In the genomic region with DNA sequence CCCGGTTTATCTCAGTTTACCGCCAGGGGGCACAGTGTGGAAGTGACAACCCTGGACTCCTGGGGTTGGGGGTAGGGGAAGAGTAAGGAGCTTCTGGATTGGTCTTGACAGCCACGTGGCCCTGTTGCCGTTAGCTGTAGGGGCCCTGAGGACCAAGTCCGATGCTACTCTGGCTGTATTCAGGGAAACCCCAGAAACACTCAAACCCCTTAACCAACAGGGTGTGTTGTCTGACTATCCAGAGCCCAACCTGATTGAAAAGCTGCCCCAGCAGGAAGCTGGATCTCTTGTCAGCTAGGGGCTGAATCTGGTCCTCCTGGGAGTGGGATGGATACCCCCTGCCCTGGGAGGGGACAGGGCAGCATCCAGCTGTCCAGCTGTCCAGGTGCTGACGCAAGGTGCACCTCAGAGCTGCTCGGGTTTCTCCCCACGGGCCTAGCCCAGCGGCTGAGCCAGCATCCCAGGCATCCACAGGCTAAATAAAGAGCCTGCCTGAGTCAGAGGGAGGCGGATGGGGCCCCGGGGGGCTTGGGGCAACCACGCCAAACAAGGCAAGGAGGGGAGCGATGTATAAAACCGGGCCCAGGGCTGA, we compare ENCODE assay signal across 9 cellular contexts. TPM values are rescaled to one million over a fixed set of nuclear protein-coding genes. Genes with fewer than 3 reads are reported as not detected.
DNase-seq lines count a peak whose midpoint lies in the region; ATAC-seq and TF ChIP-seq lines count a peak whose summit lies in the region.
"Had no signal": no experiment of that assay in that cellular context is flagged by ENCODE, and none has a peak within 500 bp of the region (broad histone marks: within the 10 kb centered on the region; RNA-seq: fewer than 3 reads in every experiment).

No MANE protein-coding gene starts in this region.

- ATAC-seq in activated CD8-positive, alpha-beta T cell treated with anti-CD3 and anti-CD28 coated beads for 36 hours, result peak; percentile 31
- no peak for ATAC-seq in upper lobe of right lung

- POLR2A ChIA-PET in activated CD8-positive, alpha-beta T cell treated with anti-CD3 and anti-CD28 coated beads for 36 hours (lab: Charles Lee), result interaction anchor here (1.6 kb wide), 1 partner anchor 12 kb away, joined by 3 read pairs; no protein-coding TSS in a partner anchor

- no peaks in the 10 kb centered on the region for H3K79me2 ChIP-seq in neural progenitor cell (ENCODE audit: low read depth)

- peaks cover 0 to 8% of the 10 kb centered on the region in 2 donors for H3K27me3 ChIP-seq in esophagus (ENCODE audit: control insufficient read depth in 1 of 2, insufficient read depth in 2 of 2, low read length in 2 of 2)
- peaks cover 78% of the 10 kb centered on the region for H3K27me3 ChIP-seq in neural progenitor cell
- H3K27me3 ChIP-seq in upper lobe of right lung, result peaks cover 59% of the 10 kb centered on the region

- H4K20me1 ChIP-seq in neural progenitor cell (ENCODE audit: low read depth), result peaks cover 10% of the 10 kb centered on the region

- no peak overlapping the region for H3K9ac ChIP-seq in neural progenitor cell

- DNase-seq in Caki2 (ENCODE audit: low read depth), result peak; percentile 14
- DNase-seq in HCEC 1CT, result peak; percentile 50
- DNase-seq in NCI-H82 treated with DMSO at 0.1 percent for 48 hours (lab: John Stamatoyannopoulos, UW; ENCODE audit: unreplicated experiment), result peak; percentile 82
- peak; percentile 77 for DNase-seq in activated CD8-positive, alpha-beta T cell treated with anti-CD3 and anti-CD28 coated beads for 36 hours
- peak; percentile 86 for DNase-seq in neural progenitor cell (ENCODE audit: low spot score)
- DNase-seq in upper lobe of right lung, result no peak
- DNase-seq in NCI-H2081 treated with DMSO at 0.1 percent for 48 hours (lab: John Stamatoyannopoulos, UW), result no peak

- no peak overlapping the region for H3K4me3 Mint-ChIP-seq in activated CD8-positive, alpha-beta T cell treated with anti-CD3 and anti-CD28 coated beads for 36 hours
- H3K4me3 Mint-ChIP-seq in neural progenitor cell, result no peak overlapping the region

- H3K4me3 ChIP-seq in esophagus (ENCODE audit: low read depth in 1 of 2, low read length in 2 of 2) (no peak overlapping the region), neural progenitor cell (no peak overlapping the region), upper lobe of right lung (no peak overlapping the region)

- H3K9me3 Mint-ChIP-seq in activated CD8-positive, alpha-beta T cell treated with anti-CD3 and anti-CD28 coated beads for 36 hours, result no peaks in the 10 kb centered on the region
- H3K9me3 Mint-ChIP-seq in neural progenitor cell, result no peaks in the 10 kb centered on the region

- H2AFZ ChIP-seq in neural progenitor cell (replicated peaks), result no peak overlapping the region

- no peaks in the 10 kb centered on the region for H3K36me3 ChIP-seq in esophagus (ENCODE audit: control insufficient read depth in 2 of 2, insufficient read depth in 2 of 2, low read length in 1 of 2)
- no peaks in the 10 kb centered on the region for H3K36me3 ChIP-seq in neural progenitor cell
- no peaks in the 10 kb centered on the region for H3K36me3 ChIP-seq in upper lobe of right lung

- 22 to 23% methylated on average over 14 of the region's 14 CpGs for WGBS in esophagus, 2 donors

- H3K4me1 ChIP-seq in esophagus (ENCODE audit: control insufficient read depth in 2 of 2, insufficient read depth in 2 of 2, low read length in 1 of 2), result peaks cover 0 to 13% of the 10 kb centered on the region in 2 donors
- H3K4me1 ChIP-seq in neural progenitor cell, result peaks cover 19% of the 10 kb centered on the region
- peaks cover 21% of the 10 kb centered on the region for H3K4me1 ChIP-seq in upper lobe of right lung

- peaks cover 15% of the 10 kb centered on the region for H3F3A ChIP-seq in neural progenitor cell (ENCODE audit: low read depth)

- peak; percentile 69 for TF ChIP-seq CTCF in activated CD8-positive, alpha-beta T cell treated with anti-CD3 and anti-CD28 coated beads for 36 hours (IDR thresholded peaks at IDR 0.05)
- TF ChIP-seq CTCF in neural progenitor cell (IDR thresholded peaks at IDR 0.05) (peak; percentile 74), upper lobe of right lung (IDR thresholded peaks at IDR 0.05) (peak; percentile 58)

- H3K4me2 ChIP-seq in neural progenitor cell, result no peak overlapping the region

- H3K27ac ChIP-seq in esophagus (ENCODE audit: low read depth in 2 of 2, low read length in 1 of 2) (peak overlapping the region; percentile 21 to 34), neural progenitor cell (no peak overlapping the region), upper lobe of right lung (no peak overlapping the region)

- H3K27me3 Mint-ChIP-seq in activated CD8-positive, alpha-beta T cell treated with anti-CD3 and anti-CD28 coated beads for 36 hours, result peaks cover 54% of the 10 kb centered on the region
- H3K27me3 Mint-ChIP-seq in neural progenitor cell (ENCODE audit: insufficient read depth, low read depth), result peaks cover 31% of the 10 kb centered on the region

- H3K36me3 Mint-ChIP-seq in activated CD8-positive, alpha-beta T cell treated with anti-CD3 and anti-CD28 coated beads for 36 hours (ENCODE audit: low read depth), result peaks cover 4% of the 10 kb centered on the region
- no peaks in the 10 kb centered on the region for H3K36me3 Mint-ChIP-seq in neural progenitor cell

- H3K9me3 ChIP-seq in esophagus (ENCODE audit: control insufficient read depth in 2 of 2, insufficient read depth in 1 of 2, low read depth in 1 of 2, low read length in 1 of 2), result no peaks in the 10 kb centered on the region
- H3K9me3 ChIP-seq in neural progenitor cell (ENCODE audit: low read depth), result no peaks in the 10 kb centered on the region
- H3K9me3 ChIP-seq in upper lobe of right lung, result no peaks in the 10 kb centered on the region

- CTCF ChIA-PET in activated CD8-positive, alpha-beta T cell treated with anti-CD3 and anti-CD28 coated beads for 36 hours (lab: Charles Lee), result interaction anchor here (0.6 to 11.5 kb wide), 35 partner anchors 11 to 423 kb away, joined by 3 to 283 read pairs (median 3); a partner anchor contains a TSS

- in situ Hi-C loops in Caki2 (cut with HindIII; ENCODE audit: low pct_unique_long_range_greater_than_20kb, low sequenced_read_pairs), result no loop called here

- peaks cover 29% of the 10 kb centered on the region for H3K4me1 Mint-ChIP-seq in activated CD8-positive, alpha-beta T cell treated with anti-CD3 and anti-CD28 coated beads for 36 hours (ENCODE audit: low read depth)
- H3K4me1 Mint-ChIP-seq in neural progenitor cell, result peaks cover 26% of the 10 kb centered on the region

- intact Hi-C loops in activated CD8-positive, alpha-beta T cell treated with anti-CD3 and anti-CD28 coated beads for 36 hours (cut with micrococcal nuclease), result loop anchor here (5.0 kb wide), 1 partner anchor 37 kb away; no protein-coding TSS in a partner anchor
- intact Hi-C loops in upper lobe of right lung (cut with DNase I), result no loop called here

- no peak overlapping the region for H3K27ac Mint-ChIP-seq in activated CD8-positive, alpha-beta T cell treated with anti-CD3 and anti-CD28 coated beads for 36 hours
- H3K27ac Mint-ChIP-seq in neural progenitor cell, result no peak overlapping the region

RNA-seq across cellular contexts. Expression of a gene that starts 3.1 kb away (rescaled TPM):
- total RNA-seq in Caki2 (2014; rRNA removed; shearing (Covaris generic); ENCODE audit: low replicate concordance), result 88.9 and 95.2 TPM in 2 replicates
- total RNA-seq in activated CD8-positive, alpha-beta T cell treated with anti-CD3 and anti-CD28 coated beads for 36 hours, result 10 to 100 TPM; 32.4 to 34.2 TPM
- 10 to 100 TPM; 18.4 to 25.5 TPM for polyA plus RNA-seq in esophagus
- total RNA-seq in neural progenitor cell (ENCODE audit: low replicate concordance), result 23.8 and 49.3 TPM in 2 replicates
- 25.3 TPM for total RNA-seq in upper lobe of right lung

RNA-seq across cellular contexts. Expression of a gene that starts 18.7 kb away (rescaled TPM):
- 0.17 and 2.5 TPM in 2 replicates for total RNA-seq in Caki2 (2014; rRNA removed; shearing (Covaris generic); ENCODE audit: low replicate concordance)
- not detected for total RNA-seq in activated CD8-positive, alpha-beta T cell treated with anti-CD3 and anti-CD28 coated beads for 36 hours
- polyA plus RNA-seq in esophagus, result under 1 TPM; 0.01 to 0.02 TPM
- 0.26 and 2.4 TPM in 2 replicates for total RNA-seq in neural progenitor cell (ENCODE audit: low replicate concordance)
- 0.55 TPM for total RNA-seq in upper lobe of right lung
- total RNA-seq: activated CD8-positive, alpha-beta memory T cell treated with anti-CD3 and anti-CD28 coated beads for 36 hours had no signal

RNA-seq across cellular contexts. Expression of a gene that starts 48.0 kb away (rescaled TPM):
- total RNA-seq in Caki2 (2014; rRNA removed; shearing (Covaris generic); ENCODE audit: low replicate concordance), result 78.8 and 104 TPM in 2 replicates
- total RNA-seq in activated CD8-positive, alpha-beta T cell treated with anti-CD3 and anti-CD28 coated beads for 36 hours, result 10 to 100 TPM; 16.6 to 18.4 TPM
- polyA plus RNA-seq in esophagus, result 10 to 100 TPM; 10.1 to 20.2 TPM
- 6.7 and 27.7 TPM in 2 replicates for total RNA-seq in neural progenitor cell (ENCODE audit: low replicate concordance)
- 45.3 TPM for total RNA-seq in upper lobe of right lung

RNA-seq across cellular contexts. Expression of a gene that starts 48.2 kb away (rescaled TPM):
- 4.5 and 9.3 TPM in 2 replicates for total RNA-seq in Caki2 (2014; rRNA removed; shearing (Covaris generic); ENCODE audit: low replicate concordance)
- total RNA-seq in activated CD8-positive, alpha-beta T cell treated with anti-CD3 and anti-CD28 coated beads for 36 hours, result 1 to 10 TPM; 2.1 to 2.2 TPM
- polyA plus RNA-seq in esophagus, result 1 to 10 TPM; 1.6 to 1.7 TPM
- total RNA-seq in neural progenitor cell (ENCODE audit: low replicate concordance) (0.79 and 2.3 TPM in 2 replicates), upper lobe of right lung (2.9 TPM)

Comparison
In these comparisons a context has a peak if more than half of its experiments do, and no peak if none do; other contexts are left out.
1. DNase-seq: peak in Caki2 (single experiment), HCEC 1CT (single experiment), NCI-H82 treated with DMSO at 0.1 percent for 48 hours (single experiment), activated CD8-positive, alpha-beta T cell treated with anti-CD3 and anti-CD28 coated beads for 36 hours (single experiment) and neural progenitor cell (single experiment); none in upper lobe of right lung (single experiment) and NCI-H2081 treated with DMSO at 0.1 percent for 48 hours (single experiment).
2. H3K27ac ChIP-seq: peak in esophagus (2 of 2); none in neural progenitor cell (single experiment) and upper lobe of right lung (single experiment).
3. Peak in every context shown above with its lines, with median percentiles within 50 percentile points of each other: CTCF ChIP-seq.